ENCODE assay signal across 14 cellular contexts in the genomic region with DNA sequence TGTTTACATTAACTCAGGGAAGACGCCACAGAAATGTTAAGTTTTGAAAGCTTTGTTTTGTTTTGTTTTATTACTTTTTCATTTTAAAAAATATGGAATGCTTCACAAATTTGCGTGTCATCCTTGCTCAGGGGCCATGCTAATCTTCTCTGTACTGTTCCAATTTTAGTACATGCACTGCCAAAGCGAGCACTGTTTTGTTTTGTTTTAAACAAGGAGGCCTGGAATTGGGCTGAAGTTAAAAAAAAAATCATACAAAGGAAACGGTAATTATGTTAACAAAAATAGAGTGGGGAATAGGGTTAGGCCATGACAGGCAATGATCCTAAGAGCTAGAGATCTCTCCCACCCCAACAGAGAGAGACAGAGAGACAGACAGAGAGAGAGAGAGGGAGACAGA. TPM values are rescaled to one million over a fixed set of nuclear protein-coding genes. Genes with fewer than 3 reads are reported as not detected.
DNase-seq lines count a peak whose midpoint lies in the region; ATAC-seq and TF ChIP-seq lines count a peak whose summit lies in the region.
"Had no signal": no experiment of that assay in that cellular context is flagged by ENCODE, and none has a peak within 500 bp of the region (broad histone marks: within the 10 kb centered on the region; RNA-seq: fewer than 3 reads in every experiment).

No MANE protein-coding gene starts in this region.

- TF ChIP-seq CTCF in heart right ventricle (IDR thresholded peaks at IDR 0.05) = no peak

- no peak for ATAC-seq in stimulated activated naive CD8-positive, alpha-beta T cell treated with anti-CD3 and anti-CD28 coated beads, Interleukin-15, Interleukin-2, amounts not matched to agents 100 U/mL and 50 U/mL, for 24 hours
- ATAC-seq in heart right ventricle = peak in 6 of 8 donors; percentile 21 to 49 (median 37)
- peak; percentile 45 for ATAC-seq in sciatic nerve
- ATAC-seq in HG03442 (IDR thresholded peaks at IDR 0.05; ENCODE audit: unreplicated experiment) = no peak
- ATAC-seq in HG03196 (IDR thresholded peaks at IDR 0.05; ENCODE audit: unreplicated experiment) = no peak

- no peak overlapping the region for H3K4me3 Mint-ChIP-seq in stimulated activated naive CD8-positive, alpha-beta T cell treated with anti-CD3 and anti-CD28 coated beads, Interleukin-15, Interleukin-2, amounts not matched to agents 100 ng/mL and 50 ng/mL, for 24 hours

- H3K9me3 Mint-ChIP-seq in stimulated activated naive CD8-positive, alpha-beta T cell treated with anti-CD3 and anti-CD28 coated beads, Interleukin-15, Interleukin-2, amounts not matched to agents 100 ng/mL and 50 ng/mL, for 24 hours = peaks cover 10% of the 10 kb centered on the region

- H3K27ac ChIP-seq in heart right ventricle = peak overlapping the region; percentile 40 to 91 (median 72)

- no peaks in the 10 kb centered on the region for H3K27me3 Mint-ChIP-seq in stimulated activated naive CD8-positive, alpha-beta T cell treated with anti-CD3 and anti-CD28 coated beads, Interleukin-15, Interleukin-2, amounts not matched to agents 100 ng/mL and 50 ng/mL, for 24 hours

- in situ Hi-C loops in ACHN (cut with HindIII; ENCODE audit: low pct_ligation_motif_present, low pct_unique_long_range_greater_than_20kb, low sequenced_read_pairs) = no loop called here

- peaks cover 0 to 1% (median 0%) of the 10 kb centered on the region in 11 donors for H3K9me3 ChIP-seq in heart right ventricle

- H3K4me3 ChIP-seq in heart right ventricle = no peak overlapping the region

- no peaks in the 10 kb centered on the region for H3K36me3 Mint-ChIP-seq in stimulated activated naive CD8-positive, alpha-beta T cell treated with anti-CD3 and anti-CD28 coated beads, Interleukin-15, Interleukin-2, amounts not matched to agents 100 ng/mL and 50 ng/mL, for 24 hours (ENCODE audit: low read depth)

- intact Hi-C loops in heart right ventricle (cut with DNase I) (no loop called here), sciatic nerve (cut with DNase I) (no loop called here)

- no peak for DNase-seq in stimulated activated naive CD8-positive, alpha-beta T cell treated with anti-CD3 and anti-CD28 coated beads, Interleukin-15, Interleukin-2, amounts not matched to agents 100 U/mL and 50 U/mL, for 24 hours
- DNase-seq in heart right ventricle (no peak), sciatic nerve (ENCODE audit: low spot score) (no peak), ACHN (no peak), cerebellum (ENCODE audit: low spot score) (no peak)
- DNase-seq: activated effector memory CD4-positive, alpha-beta T cell treated with anti-CD3 and anti-CD28 coated beads, Interleukin-2, amount 50 U/mL, for 16 hours; C1 segment of cervical spinal cord; KBM-7; NCI-H2081 treated with DMSO at 0.1 percent for 48 hours; PC-3; stimulated activated CD4-positive, alpha-beta T cell treated with anti-CD3 and anti-CD28 coated beads, Interleukin-4, amount 100 ng/mL, for 24 hours had no signal

- H3K27ac Mint-ChIP-seq in stimulated activated naive CD8-positive, alpha-beta T cell treated with anti-CD3 and anti-CD28 coated beads, Interleukin-15, Interleukin-2, amounts not matched to agents 100 ng/mL and 50 ng/mL, for 24 hours = peak overlapping the region; percentile 8

- peaks cover 58% of the 10 kb centered on the region for H3K4me1 Mint-ChIP-seq in stimulated activated naive CD8-positive, alpha-beta T cell treated with anti-CD3 and anti-CD28 coated beads, Interleukin-15, Interleukin-2, amounts not matched to agents 100 ng/mL and 50 ng/mL, for 24 hours (ENCODE audit: low read depth)

- H3K27me3 ChIP-seq in heart right ventricle = peaks cover 0 to 11% (median 0%) of the 10 kb centered on the region in 7 donors

- H3K4me1 ChIP-seq in heart right ventricle = peaks cover 11 to 64% (median 51%) of the 10 kb centered on the region in 9 donors

- no peaks in the 10 kb centered on the region for H3K36me3 ChIP-seq in heart right ventricle

- 44% methylated on average over 4 of the region's 4 CpGs for WGBS in heart right ventricle, 2 donors

RNA-seq across cellular contexts. Expression of gene ZFP36L1, which starts 57.0 kb away (rescaled TPM):
- 100 to 1,000 TPM in 2 of 10 donors, 10 to 100 TPM in 8; 46.5 to 127 (median 55.3) TPM for total RNA-seq in heart right ventricle
- 10 to 100 TPM; 40.8 to 41.1 TPM for polyA plus RNA-seq in heart right ventricle
- total RNA-seq in sciatic nerve = 434 TPM
- 26.4 TPM for total RNA-seq in cerebellum

Comparison
In these comparisons a context has a peak if more than half of its experiments do, and no peak if none do; other contexts are left out.
1. ATAC-seq: peak in heart right ventricle (6 of 8) and sciatic nerve (single experiment); none in stimulated activated naive CD8-positive, alpha-beta T cell treated with anti-CD3 and anti-CD28 coated beads, Interleukin-15, Interleukin-2, amounts not matched to agents 100 U/mL and 50 U/mL, for 24 hours (single experiment), HG03442 (single experiment) and HG03196 (single experiment).